ENCODE assay signal across 20 cellular contexts in genomic region chr1:21355956-21356355, GRCh38.
DNase-seq lines count a peak whose midpoint lies in the region; ATAC-seq, FAIRE-seq and TF ChIP-seq lines count a peak whose summit lies in the region.
"Had no signal": no experiment of that assay in that cellular context is flagged by ENCODE, and none has a peak within 500 bp of the region (broad histone marks: within the 10 kb centered on the region; RNA-seq: fewer than 3 reads in every experiment).

No MANE protein-coding gene starts in this region.

- no peak for TF ChIP-seq RAD21 in H1 (IDR thresholded peaks at IDR 0.05 in 1 of 2, conservative IDR thresholded peaks at IDR 0.05 in 1 of 2; ENCODE audit: low read depth in 2 of 2, low read length in 2 of 2)

- H3K4ac ChIP-seq in H1 (replicated peaks; ENCODE audit: insufficient read length, low read depth, low read length): no peak overlapping the region

- H3K27me3 ChIP-seq in RWPE2 (ENCODE audit: insufficient read depth, poor library complexity, severe bottlenecking): no peaks in the 10 kb centered on the region
- H3K27me3 ChIP-seq in H1 (replicated peaks in 1 of 4; ENCODE audit: control insufficient read depth in 3 of 4, extremely low read depth in 1 of 4, insufficient read depth in 3 of 4, low read length in 3 of 4): no peaks in the 10 kb centered on the region
- H3K27me3 ChIP-seq in adrenal gland: no peaks in the 10 kb centered on the region
- H3K27me3 ChIP-seq: brain microvascular endothelial cell, heart left ventricle, left lung had no signal

- H3K23me2 ChIP-seq in H1 (ENCODE audit: low read depth, low read length): no peaks in the 10 kb centered on the region

- no peak overlapping the region for H3K18ac ChIP-seq in H1 (ENCODE audit: extremely low read depth, low read length)

- no peak for TF ChIP-seq EP300 in H1 (IDR thresholded peaks at IDR 0.05; ENCODE audit: borderline replicate concordance in 1 of 2, low read depth in 2 of 2, low read length in 2 of 2)

- no peaks in the 10 kb centered on the region for H3K79me2 ChIP-seq in H1 (ENCODE audit: control insufficient read depth in 1 of 2, insufficient read depth in 2 of 2, low read length in 2 of 2)

- H3K9me3 ChIP-seq in RWPE2 (ENCODE audit: severe bottlenecking) (no peaks in the 10 kb centered on the region), H1 (ENCODE audit: insufficient read depth in 2 of 2, low read depth in 1 of 2, low read length in 1 of 2) (no peaks in the 10 kb centered on the region), adrenal gland (replicated peaks in 1 of 3) (no peaks in the 10 kb centered on the region)
- H3K9me3 ChIP-seq: heart left ventricle, left lung, psoas muscle had no signal

- ATAC-seq in RWPE2 (ENCODE audit: low read depth): peak; percentile 48; the same call in 2 of the 3 replicates
- ATAC-seq: left lung, psoas muscle, Right ventricle myocardium inferior had no signal

- H2BK15ac ChIP-seq in H1 (ENCODE audit: low read length): no peak overlapping the region; the same call in 1 of the 2 replicates

- WGBS in H1 (ENCODE audit: extremely low coverage in 1 of 2, insufficient coverage in 1 of 2, insufficient read length in 1 of 2, insufficient replicate concordance in 2 of 2, low coverage in 1 of 2, low lambda C conversion rate in 2 of 2, missing lambda C conversion rate in 1 of 2), 2 experiments: 68% methylated on average over 6 of the region's 6 CpGs; no CpG with 5 or more reads in 1 of the 2 experiments
- 71 to 85% (median 80%) methylated on average over 4 to 6 of the region's 6 CpGs for WGBS in adrenal gland, 4 donors

- POLR2A ChIA-PET in H1 (lab: Charles Lee; ENCODE audit: partially characterized antibody): no interaction called here

- H3K4me3 ChIP-seq in RWPE2 (ENCODE audit: severe bottlenecking) (no peak overlapping the region), H1 (ENCODE audit: extremely low read depth in 1 of 4, insufficient read depth in 2 of 4, low read depth in 3 of 4, low read length in 4 of 4) (no peak overlapping the region), adrenal gland (no peak overlapping the region)
- H3K4me3 ChIP-seq: heart left ventricle, left lung, psoas muscle had no signal

- H2BK12ac ChIP-seq in H1 (ENCODE audit: low read depth, low read length): no peak overlapping the region

- peak overlapping the region; percentile 40; the same call in 1 of the 2 replicates for H2BK5ac ChIP-seq in H1 (ENCODE audit: low read depth, low read length)

- H4K20me1 ChIP-seq in H1 (replicated peaks in 1 of 2; ENCODE audit: control insufficient read depth in 1 of 2, insufficient read depth in 2 of 2, low read length in 2 of 2): no peaks in the 10 kb centered on the region

- H3K14ac ChIP-seq in H1 (ENCODE audit: insufficient read length): no peak overlapping the region

- H2AFZ ChIP-seq in H1 (ENCODE audit: low read length): no peak overlapping the region

- FAIRE-seq in H1 (lab: Jason Lieb, UNC): no peak
- peak; percentile 30 for FAIRE-seq in urothelium cell line (lab: Jason Lieb, UNC)

- no peaks in the 10 kb centered on the region for H3K79me1 ChIP-seq in H1 (ENCODE audit: low read depth, low read length)

- H3K4me1 ChIP-seq in RWPE2 (ENCODE audit: insufficient read depth, poor library complexity, severe bottlenecking) (no peaks in the 10 kb centered on the region), H1 (replicated peaks in 1 of 4; ENCODE audit: control insufficient read depth in 3 of 4, insufficient read depth in 4 of 4, low read length in 3 of 4) (peaks cover 0 to 2% (median 0%) of the 10 kb centered on the region in 4 experiments; a peak in 1 of 7 replicates), adrenal gland (replicated peaks in 1 of 2) (no peaks in the 10 kb centered on the region)
- H3K4me1 ChIP-seq: heart left ventricle, left lung, psoas muscle had no signal

- no peak overlapping the region for H3K56ac ChIP-seq in H1 (replicated peaks; ENCODE audit: insufficient read length, low read depth, low read length)

- peak; percentile 26 for DNase-seq in stimulated activated CD4-positive, alpha-beta T cell treated with anti-CD3 and anti-CD28 coated beads, Interleukin-1b, Interleukin-23, amount 100 ng/mL, for 48 hours
- DNase-seq in stimulated activated CD4-positive, alpha-beta T cell treated with anti-CD3 and anti-CD28 coated beads, Interleukin-2, amount 100 ng/mL, for 48 hours: no peak
- no peak for DNase-seq in RWPE2 (ENCODE audit: low spot score)
- DNase-seq in H1 (ENCODE audit: low read depth in 1 of 2, low spot score in 2 of 2): no peak
- peak; percentile 48 for DNase-seq in urothelium cell line (ENCODE audit: low spot score)
- DNase-seq in NCI-H1048 (lab: John Stamatoyannopoulos, UW): no peak
- no peak for DNase-seq in NCI-H2196 (lab: John Stamatoyannopoulos, UW; ENCODE audit: unreplicated experiment)
- DNase-seq in adrenal gland: no peak
- DNase-seq: activated CD4-positive, CD25-positive, alpha-beta regulatory T cell treated with anti-CD3 and anti-CD28 coated beads, Interleukin-2, amount 50 U/mL, for 72 hours; activated CD8-positive, alpha-beta memory T cell treated with anti-CD3 and anti-CD28 coated beads, Interleukin-2, amount 50 U/mL, for 48 hours; brain microvascular endothelial cell; CD4-positive, alpha-beta memory T cell; cortex of kidney; DMS79 treated with DMSO at 0.1 percent for 48 hours; H9; heart left ventricle; left lung; NCI-H524; psoas muscle had no signal

- H3K9ac ChIP-seq in H1 (replicated peaks in 1 of 4; ENCODE audit: extremely low read depth in 1 of 4, low read depth in 3 of 4, low read length in 3 of 4): no peak overlapping the region

- no peak overlapping the region for H2BK120ac ChIP-seq in H1 (replicated peaks; ENCODE audit: low read depth, low read length)

- H4K91ac ChIP-seq in H1 (replicated peaks; ENCODE audit: insufficient read length, low read length): no peak overlapping the region

- TF ChIP-seq CTCF in RWPE2 (IDR thresholded peaks at IDR 0.05; ENCODE audit: poor library complexity, severe bottlenecking) (no peak), H1 (IDR thresholded peaks at IDR 0.05; ENCODE audit: control extremely low read depth in 1 of 3, insufficient read depth in 1 of 3, low read depth in 1 of 3, low read length in 3 of 3) (no peak), adrenal gland (IDR thresholded peaks at IDR 0.05) (no peak)

- no peak overlapping the region for H3K23ac ChIP-seq in H1 (ENCODE audit: insufficient read length)

- H3K36me3 ChIP-seq in RWPE2 (ENCODE audit: low read depth) (no peaks in the 10 kb centered on the region), H1 (ENCODE audit: control insufficient read depth in 2 of 4, insufficient read depth in 4 of 4, low read length in 3 of 4) (no peaks in the 10 kb centered on the region), adrenal gland (replicated peaks in 1 of 2) (no peaks in the 10 kb centered on the region)
- H3K36me3 ChIP-seq: brain microvascular endothelial cell, heart left ventricle, left lung had no signal

- H4K8ac ChIP-seq in H1 (ENCODE audit: extremely low read depth, insufficient read depth, low read length): no peak overlapping the region

- CTCF ChIA-PET in H1 (lab: Charles Lee; ENCODE audit: partially characterized antibody): interaction anchor here (1.2 to 13.3 kb wide), 7 partner anchors 12 to 131 kb away, joined by 3 to 123 read pairs (median 14); no protein-coding TSS in a partner anchor

- no peak overlapping the region for H3K4me2 ChIP-seq in H1 (ENCODE audit: insufficient read depth in 1 of 2, low read depth in 2 of 2, low read length in 2 of 2)

- no peak overlapping the region for H3K27ac ChIP-seq in RWPE2 (ENCODE audit: poor library complexity, severe bottlenecking)
- H3K27ac ChIP-seq in H1 (ENCODE audit: low read depth, low read length): no peak overlapping the region
- H3K27ac ChIP-seq in adrenal gland: no peak overlapping the region
- H3K27ac ChIP-seq: brain microvascular endothelial cell, heart left ventricle, left lung, psoas muscle had no signal

- H4K5ac ChIP-seq in H1 (ENCODE audit: insufficient read length, low read depth, low read length): no peak overlapping the region

- no peak for TF ChIP-seq POLR2A in H1 (IDR thresholded peaks at IDR 0.05; ENCODE audit: control extremely low read depth in 1 of 2, low read depth in 2 of 2, low read length in 2 of 2)
- TF ChIP-seq POLR2A in adrenal gland (IDR thresholded peaks at IDR 0.05): no peak

- no peak overlapping the region for H2BK20ac ChIP-seq in H1 (ENCODE audit: low read length)

- intact Hi-C loops in adrenal gland (cut with DNase I): no loop called here

- no peak overlapping the region for H2AK5ac ChIP-seq in H1 (ENCODE audit: low read depth, low read length)

TF ChIP-seq in H1, 55 proteins besides CTCF, POLR2A, EP300 and RAD21:
- TF ChIP-seq RXRA (IDR thresholded peaks at IDR 0.05; ENCODE audit: insufficient read depth, low read depth, low read length) (no peak), CHD2 (IDR thresholded peaks at IDR 0.05; ENCODE audit: low read length) (no peak), HDAC2 (IDR thresholded peaks at IDR 0.05; ENCODE audit: borderline replicate concordance in 1 of 2, low read depth in 2 of 2, low read length in 2 of 2) (no peak), MAX (IDR thresholded peaks at IDR 0.05) (no peak), EGR1 (IDR thresholded peaks at IDR 0.05; ENCODE audit: borderline replicate concordance, low read depth, low read length) (no peak), BRCA1 (IDR thresholded peaks at IDR 0.05; ENCODE audit: low read depth, low read length) (no peak), HDAC6 (IDR thresholded peaks at IDR 0.05; ENCODE audit: low read depth, low read length) (no peak), GTF2F1 (IDR thresholded peaks at IDR 0.05; ENCODE audit: borderline replicate concordance, low read depth, low read length) (no peak), FOSL1 (IDR thresholded peaks at IDR 0.05; ENCODE audit: insufficient read depth, low read depth, low read length) (no peak), TAF7 (optimal IDR thresholded peaks at IDR 0.05; ENCODE audit: borderline replicate concordance, low read depth, low read length) (no peak), KDM4A (IDR thresholded peaks at IDR 0.05; ENCODE audit: low read depth, low read length, severe bottlenecking) (no peak), POU5F1 (IDR thresholded peaks at IDR 0.05; ENCODE audit: low read depth, low read length) (no peak), CBX8 (IDR thresholded peaks at IDR 0.05; ENCODE audit: borderline replicate concordance, low read depth, low read length) (no peak), BCL11A (IDR thresholded peaks at IDR 0.05; ENCODE audit: low read depth in 2 of 2, low read length in 2 of 2) (no peak), RFX5 (IDR thresholded peaks at IDR 0.05; ENCODE audit: borderline replicate concordance, low read depth, low read length) (no peak), RNF2 (IDR thresholded peaks at IDR 0.05; ENCODE audit: borderline replicate concordance, low read depth, low read length, missing control alignments, poor library complexity, severe bottlenecking) (no peak), CREB1 (IDR thresholded peaks at IDR 0.05) (no peak), YY1 (IDR thresholded peaks at IDR 0.05; ENCODE audit: low read depth, low read length) (no peak)

Comparison
In these comparisons a context has a peak if more than half of its experiments do, and no peak if none do; other contexts are left out.
1. DNase-seq: peak in stimulated activated CD4-positive, alpha-beta T cell treated with anti-CD3 and anti-CD28 coated beads, Interleukin-1b, Interleukin-23, amount 100 ng/mL, for 48 hours (single experiment) and urothelium cell line (single experiment); none in stimulated activated CD4-positive, alpha-beta T cell treated with anti-CD3 and anti-CD28 coated beads, Interleukin-2, amount 100 ng/mL, for 48 hours (0 of 2), RWPE2 (single experiment), H1 (0 of 2), NCI-H1048 (single experiment), NCI-H2196 (single experiment) and adrenal gland (0 of 7).